1 cellular context compared by ENCODE assay signal in the genomic region with DNA sequence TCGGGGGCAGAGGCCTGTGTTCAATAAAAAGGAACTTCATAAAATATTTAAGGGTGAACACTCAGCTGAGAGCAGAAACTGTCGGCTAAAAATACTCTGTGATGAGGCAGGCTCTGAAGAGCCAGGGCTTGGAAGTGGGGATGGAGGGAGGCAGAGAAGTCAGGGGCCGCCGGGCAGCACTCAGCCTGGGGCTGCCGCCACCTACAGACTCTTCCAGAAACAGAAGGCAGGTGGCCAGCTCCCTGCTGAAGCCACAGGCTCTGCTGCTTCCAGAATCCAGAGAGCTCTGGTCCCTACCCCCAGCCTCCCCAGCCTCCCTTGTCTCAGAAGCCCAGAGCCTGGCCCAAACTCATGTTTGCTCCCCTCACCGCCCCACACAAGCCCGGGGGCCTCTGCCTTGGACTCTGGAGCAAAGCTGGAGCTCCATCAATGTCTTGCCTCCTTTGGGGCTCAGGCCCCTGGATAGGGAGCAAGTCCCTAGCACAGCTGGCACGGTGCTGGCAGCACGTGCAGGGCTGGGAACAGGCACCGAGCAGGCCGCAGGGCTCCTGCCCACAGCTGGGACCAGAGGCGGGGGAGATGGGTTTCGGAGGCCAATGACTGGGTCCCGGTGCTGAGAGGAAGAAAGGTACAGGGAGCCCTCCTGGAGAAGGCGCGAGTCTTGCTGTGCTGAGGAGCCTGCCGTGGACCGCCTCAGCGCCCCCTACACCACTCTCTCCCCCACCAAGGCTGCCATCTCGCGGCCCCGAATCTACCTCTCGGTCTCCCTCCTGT.
TF ChIP-seq lines count a peak whose summit lies in the region.

No MANE protein-coding gene starts in this region.

TF ChIP-seq in H1, 55 proteins besides CTCF, POLR2A, EP300 and RAD21:
- no peak for TF ChIP-seq SAP30 (IDR thresholded peaks at IDR 0.05; ENCODE audit: insufficient read depth, insufficient replicate concordance, low read length)
- TF ChIP-seq EZH2 (IDR thresholded peaks at IDR 0.05; ENCODE audit: low read depth, low read length, severe bottlenecking): no peak
- TF ChIP-seq MAFK (IDR thresholded peaks at IDR 0.05; ENCODE audit: low read depth, low read length): no peak
- TF ChIP-seq TAF1 (IDR thresholded peaks at IDR 0.05; ENCODE audit: low read depth, low read length): no peak
TF ChIP-seq in H1: peak in this region for 0.
